ENCODE assay signal across 7 cellular contexts in the genomic region with DNA sequence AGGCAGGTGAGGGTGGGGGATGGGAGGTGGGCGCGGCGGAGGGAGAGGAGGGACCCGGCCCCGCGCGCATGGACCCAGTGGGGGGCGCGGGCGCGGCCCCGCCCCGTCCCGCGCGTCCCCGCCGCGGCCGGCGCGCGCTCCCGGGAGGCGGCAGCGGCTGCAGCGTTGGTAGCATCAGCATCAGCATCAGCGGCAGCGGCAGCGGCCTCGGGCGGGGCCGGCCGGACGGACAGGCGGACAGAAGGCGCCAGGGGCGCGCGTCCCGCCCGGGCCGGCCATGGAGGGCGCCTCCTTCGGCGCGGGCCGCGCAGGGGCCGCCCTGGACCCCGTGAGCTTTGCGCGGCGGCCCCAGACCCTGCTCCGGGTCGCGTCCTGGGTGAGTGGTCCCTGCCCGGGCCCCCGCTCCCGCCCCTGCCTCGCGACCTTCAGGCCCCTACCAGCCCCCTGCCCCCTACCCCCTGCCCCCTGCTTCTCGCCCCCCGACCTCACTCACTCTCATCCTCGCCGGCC. TPM values are rescaled to one million over a fixed set of nuclear protein-coding genes. Genes with fewer than 3 reads are reported as not detected.
DNase-seq lines count a peak whose midpoint lies in the region; ATAC-seq and TF ChIP-seq lines count a peak whose summit lies in the region.

A gene with protein sequence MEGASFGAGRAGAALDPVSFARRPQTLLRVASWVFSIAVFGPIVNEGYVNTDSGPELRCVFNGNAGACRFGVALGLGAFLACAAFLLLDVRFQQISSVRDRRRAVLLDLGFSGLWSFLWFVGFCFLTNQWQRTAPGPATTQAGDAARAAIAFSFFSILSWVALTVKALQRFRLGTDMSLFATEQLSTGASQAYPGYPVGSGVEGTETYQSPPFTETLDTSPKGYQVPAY (plus strand): TSS at position 145 of the 510 bp plus-strand sequence. CDS start 133 bp downstream, at position 278.

- peak within 1 kb of the TSS; percentile 76 to 80 for H3K4me3 Mint-ChIP-seq in effector memory CD8-positive, alpha-beta T cell

- H3K27me3 ChIP-seq in psoas muscle (ENCODE audit: insufficient read depth in 3 of 3, low read length in 2 of 3) = peaks cover 0 to 34% (median 20%) of the 10 kb centered on the region in 3 donors

- H3K27ac Mint-ChIP-seq in effector memory CD8-positive, alpha-beta T cell = peak within 1 kb of the TSS; percentile 54 to 88

- H3K4me1 ChIP-seq in psoas muscle = peaks cover 19% of the 10 kb centered on the region

- no peaks in the 10 kb centered on the region for H3K9me3 ChIP-seq in psoas muscle

- peak within 1 kb of the TSS; percentile 1 for H3K4me3 ChIP-seq in psoas muscle

- intact Hi-C loops in psoas muscle (cut with DNase I) = no loop called here

- H3K27me3 Mint-ChIP-seq in effector memory CD8-positive, alpha-beta T cell = peaks cover 5 to 12% of the 10 kb centered on the region in 2 donors

- H3K9me3 Mint-ChIP-seq in effector memory CD8-positive, alpha-beta T cell = no peaks in the 10 kb centered on the region

- WGBS in psoas muscle, 3 donors = 0 to 1% (median 1%) methylated on average over 7 to 66 of the region's 66 CpGs

- H3K27ac ChIP-seq in psoas muscle = no peak within 1 kb of the TSS

- ATAC-seq in effector memory CD8-positive, alpha-beta T cell (replicated peaks) = no peak
- no peak for ATAC-seq in psoas muscle
- ATAC-seq in GM21360 (IDR thresholded peaks at IDR 0.05; ENCODE audit: unreplicated experiment) = no peak
- no peak for ATAC-seq in GM21619 (IDR thresholded peaks at IDR 0.05; ENCODE audit: unreplicated experiment)

- DNase-seq in EL (peak; percentile 38), NCI-H69 (lab: John Stamatoyannopoulos, UW) (peak; percentile 88), psoas muscle (no peak), NCI-H510A (lab: John Stamatoyannopoulos, UW) (no peak)
- DNase-seq in effector memory CD8-positive, alpha-beta T cell = no peak

- no peak for TF ChIP-seq CTCF in psoas muscle (IDR thresholded peaks at IDR 0.05)

- H3K36me3 Mint-ChIP-seq in effector memory CD8-positive, alpha-beta T cell (ENCODE audit: insufficient read depth) = peaks cover 12% of the 10 kb centered on the region

- peaks cover 4 to 24% of the 10 kb centered on the region in 2 donors for H3K36me3 ChIP-seq in psoas muscle (ENCODE audit: insufficient read depth in 1 of 2, low read depth in 1 of 2)

- peaks cover 13% of the 10 kb centered on the region in 2 donors for H3K4me1 Mint-ChIP-seq in effector memory CD8-positive, alpha-beta T cell (ENCODE audit: low read depth in 2 of 2)

RNA-seq across cellular contexts. Expression of the gene that starts here (rescaled TPM):
- total RNA-seq in psoas muscle = under 1 TPM in 3 of 4 donors, not detected in 1; 0.24 to 0.52 (median 0.25) TPM
- under 1 TPM; 0.24 to 0.85 (median 0.25) TPM for polyA plus RNA-seq in psoas muscle

Comparison
In these comparisons a context has a peak if more than half of its experiments do, and no peak if none do; other contexts are left out.
1. DNase-seq: peak in EL (single experiment) and NCI-H69 (single experiment); none in effector memory CD8-positive, alpha-beta T cell (0 of 3), psoas muscle (0 of 2) and NCI-H510A (single experiment).